1 cellular context compared by ENCODE assay signal in the genomic region with DNA sequence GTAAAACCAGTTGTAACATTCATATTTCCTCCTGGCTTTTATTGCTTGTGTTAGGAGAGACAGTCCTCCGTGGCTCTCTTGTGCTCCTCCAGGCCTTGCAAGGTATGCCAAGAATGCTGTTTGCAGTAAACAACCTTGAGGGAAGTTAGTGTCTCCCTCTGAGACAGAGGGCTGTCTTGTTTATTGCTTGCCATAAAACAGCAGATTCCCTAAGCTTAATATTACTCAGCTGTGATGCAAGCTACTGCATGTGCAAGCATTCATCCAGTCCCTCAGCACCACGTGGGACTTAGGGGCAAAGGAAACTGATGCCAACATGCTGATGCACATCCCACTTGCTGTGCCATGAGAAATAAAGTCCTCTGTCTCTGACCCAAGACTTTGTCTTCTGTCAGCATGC.
TF ChIP-seq lines count a peak whose summit lies in the region.

No MANE protein-coding gene starts in this region.

TF ChIP-seq in GM23338, 12 proteins besides CTCF, POLR2A, EP300 and RAD21 (continued from another document):
- TF ChIP-seq, protein P1, sequence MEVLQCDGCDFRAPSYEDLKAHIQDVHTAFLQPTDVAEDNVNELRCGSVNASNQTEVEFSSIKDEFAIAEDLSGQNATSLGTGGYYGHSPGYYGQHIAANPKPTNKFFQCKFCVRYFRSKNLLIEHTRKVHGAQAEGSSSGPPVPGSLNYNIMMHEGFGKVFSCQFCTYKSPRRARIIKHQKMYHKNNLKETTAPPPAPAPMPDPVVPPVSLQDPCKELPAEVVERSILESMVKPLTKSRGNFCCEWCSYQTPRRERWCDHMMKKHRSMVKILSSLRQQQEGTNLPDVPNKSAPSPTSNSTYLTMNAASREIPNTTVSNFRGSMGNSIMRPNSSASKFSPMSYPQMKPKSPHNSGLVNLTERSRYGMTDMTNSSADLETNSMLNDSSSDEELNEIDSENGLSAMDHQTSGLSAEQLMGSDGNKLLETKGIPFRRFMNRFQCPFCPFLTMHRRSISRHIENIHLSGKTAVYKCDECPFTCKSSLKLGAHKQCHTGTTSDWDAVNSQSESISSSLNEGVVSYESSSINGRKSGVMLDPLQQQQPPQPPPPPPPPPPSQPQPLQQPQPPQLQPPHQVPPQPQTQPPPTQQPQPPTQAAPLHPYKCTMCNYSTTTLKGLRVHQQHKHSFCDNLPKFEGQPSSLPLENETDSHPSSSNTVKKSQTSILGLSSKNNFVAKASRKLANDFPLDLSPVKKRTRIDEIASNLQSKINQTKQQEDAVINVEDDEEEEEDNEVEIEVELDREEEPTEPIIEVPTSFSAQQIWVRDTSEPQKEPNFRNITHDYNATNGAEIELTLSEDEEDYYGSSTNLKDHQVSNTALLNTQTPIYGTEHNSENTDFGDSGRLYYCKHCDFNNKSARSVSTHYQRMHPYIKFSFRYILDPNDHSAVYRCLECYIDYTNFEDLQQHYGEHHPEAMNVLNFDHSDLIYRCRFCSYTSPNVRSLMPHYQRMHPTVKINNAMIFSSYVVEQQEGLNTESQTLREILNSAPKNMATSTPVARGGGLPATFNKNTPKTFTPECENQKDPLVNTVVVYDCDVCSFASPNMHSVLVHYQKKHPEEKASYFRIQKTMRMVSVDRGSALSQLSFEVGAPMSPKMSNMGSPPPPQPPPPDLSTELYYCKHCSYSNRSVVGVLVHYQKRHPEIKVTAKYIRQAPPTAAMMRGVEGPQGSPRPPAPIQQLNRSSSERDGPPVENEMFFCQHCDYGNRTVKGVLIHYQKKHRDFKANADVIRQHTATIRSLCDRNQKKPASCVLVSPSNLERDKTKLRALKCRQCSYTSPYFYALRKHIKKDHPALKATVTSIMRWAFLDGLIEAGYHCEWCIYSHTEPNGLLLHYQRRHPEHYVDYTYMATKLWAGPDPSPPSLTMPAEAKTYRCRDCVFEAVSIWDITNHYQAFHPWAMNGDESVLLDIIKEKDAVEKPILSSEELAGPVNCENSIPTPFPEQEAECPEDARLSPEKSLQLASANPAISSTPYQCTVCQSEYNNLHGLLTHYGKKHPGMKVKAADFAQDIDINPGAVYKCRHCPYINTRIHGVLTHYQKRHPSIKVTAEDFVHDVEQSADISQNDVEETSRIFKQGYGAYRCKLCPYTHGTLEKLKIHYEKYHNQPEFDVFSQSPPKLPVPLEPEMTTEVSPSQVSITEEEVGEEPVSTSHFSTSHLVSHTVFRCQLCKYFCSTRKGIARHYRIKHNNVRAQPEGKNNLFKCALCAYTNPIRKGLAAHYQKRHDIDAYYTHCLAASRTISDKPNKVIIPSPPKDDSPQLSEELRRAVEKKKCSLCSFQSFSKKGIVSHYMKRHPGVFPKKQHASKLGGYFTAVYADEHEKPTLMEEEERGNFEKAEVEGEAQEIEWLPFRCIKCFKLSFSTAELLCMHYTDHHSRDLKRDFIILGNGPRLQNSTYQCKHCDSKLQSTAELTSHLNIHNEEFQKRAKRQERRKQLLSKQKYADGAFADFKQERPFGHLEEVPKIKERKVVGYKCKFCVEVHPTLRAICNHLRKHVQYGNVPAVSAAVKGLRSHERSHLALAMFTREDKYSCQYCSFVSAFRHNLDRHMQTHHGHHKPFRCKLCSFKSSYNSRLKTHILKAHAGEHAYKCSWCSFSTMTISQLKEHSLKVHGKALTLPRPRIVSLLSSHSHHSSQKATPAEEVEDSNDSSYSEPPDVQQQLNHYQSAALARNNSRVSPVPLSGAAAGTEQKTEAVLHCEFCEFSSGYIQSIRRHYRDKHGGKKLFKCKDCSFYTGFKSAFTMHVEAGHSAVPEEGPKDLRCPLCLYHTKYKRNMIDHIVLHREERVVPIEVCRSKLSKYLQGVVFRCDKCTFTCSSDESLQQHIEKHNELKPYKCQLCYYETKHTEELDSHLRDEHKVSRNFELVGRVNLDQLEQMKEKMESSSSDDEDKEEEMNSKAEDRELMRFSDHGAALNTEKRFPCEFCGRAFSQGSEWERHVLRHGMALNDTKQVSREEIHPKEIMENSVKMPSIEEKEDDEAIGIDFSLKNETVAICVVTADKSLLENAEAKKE (CRISPR knock-in tag; IDR thresholded peaks at IDR 0.05) = no peak
